Comparison of ENCODE assay signal across 10 cellular contexts in the genomic region with DNA sequence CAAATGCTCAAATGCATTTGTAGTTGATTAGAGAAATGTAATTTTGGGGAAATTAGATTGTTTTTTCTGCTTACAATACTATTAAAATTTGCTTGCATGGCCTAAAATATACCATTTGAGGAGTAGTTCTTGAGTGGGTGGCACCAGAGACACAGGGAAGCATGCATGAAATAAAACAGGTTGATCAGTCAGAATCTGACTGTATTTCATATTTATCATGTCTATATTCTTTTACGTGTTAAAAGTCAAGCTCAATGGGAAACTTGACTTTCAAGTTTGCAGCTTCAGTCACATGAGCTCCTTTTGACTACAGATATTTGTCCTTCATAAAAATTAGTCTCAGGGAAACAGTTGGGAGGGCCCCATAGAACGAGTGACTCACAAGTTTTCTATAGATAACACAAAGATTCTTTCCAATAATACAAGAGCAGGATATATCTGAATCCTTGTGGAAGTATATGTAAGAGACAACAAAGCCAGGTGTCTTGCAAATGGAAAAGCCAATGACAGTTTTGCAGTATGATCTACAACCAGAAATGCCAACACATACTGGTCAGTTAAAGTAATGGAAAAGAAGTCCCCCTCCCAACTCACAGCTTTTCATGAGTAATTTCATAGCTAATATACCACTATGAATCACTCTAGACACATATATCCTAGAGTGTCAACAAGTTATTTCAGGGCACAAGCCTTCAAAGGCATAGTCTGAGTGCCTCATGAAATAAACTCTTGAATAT. TPM values are rescaled to one million over a fixed set of nuclear protein-coding genes. Genes with fewer than 3 reads are reported as not detected.
DNase-seq lines count a peak whose midpoint lies in the region; ATAC-seq and TF ChIP-seq lines count a peak whose summit lies in the region.
"Had no signal": no experiment of that assay in that cellular context is flagged by ENCODE, and none has a peak within 500 bp of the region (broad histone marks: within the 10 kb centered on the region; RNA-seq: fewer than 3 reads in every experiment).

No MANE protein-coding gene starts in this region.

- no peaks in the 10 kb centered on the region for H3K4me1 ChIP-seq in urinary bladder (ENCODE audit: insufficient read depth)

- peak; percentile 8 for DNase-seq in stimulated activated CD4-positive, alpha-beta T cell treated with anti-CD3 and anti-CD28 coated beads, Interleukin-4, amount 100 ng/mL, for 24 hours
- DNase-seq in stimulated activated CD4-positive, alpha-beta T cell treated with anti-CD3 and anti-CD28 coated beads, Interleukin-4, amount 100 ng/mL, for 1 hour = no peak
- DNase-seq in activated B cell treated with CpG ODN at 0.5 μM for 24 hours (no peak), glomerular endothelial cell (ENCODE audit: extremely low read depth, low read depth, low spot score) (peak; percentile 60), COLO668 (lab: John Stamatoyannopoulos, UW; ENCODE audit: unreplicated experiment) (no peak), ecto neural progenitor cell (ENCODE audit: low spot score) (no peak)
- DNase-seq: DMS 273 treated with DMSO at 0.1 percent for 48 hours, NCI-H510A had no signal

- no peak overlapping the region for H3K4me3 ChIP-seq in urinary bladder (ENCODE audit: low read depth, low read length)

- intact Hi-C loops in activated B cell treated with CpG ODN at 0.5 μM for 24 hours (cut with micrococcal nuclease) = loop anchor here (1.0 kb wide), 1 partner anchor 114 kb away; no protein-coding TSS in a partner anchor

- peaks cover 3% of the 10 kb centered on the region for H3K36me3 ChIP-seq in urinary bladder (ENCODE audit: insufficient read depth)

- no peak overlapping the region for H3K4me3 Mint-ChIP-seq in activated B cell treated with CpG ODN at 0.5 μM for 24 hours

- no peaks in the 10 kb centered on the region for H3K9me3 Mint-ChIP-seq in activated B cell treated with CpG ODN at 0.5 μM for 24 hours

- CTCF ChIA-PET in activated B cell treated with CpG ODN at 0.5 μM for 24 hours (lab: Charles Lee) = interaction anchor here (0.6 to 2.8 kb wide), 9 partner anchors 17 to 266 kb away, joined by 3 to 16 read pairs (median 3); no protein-coding TSS in a partner anchor

- WGBS in urinary bladder = 59% methylated on average over 2 of the region's 2 CpGs

- no peaks in the 10 kb centered on the region for H3K27me3 Mint-ChIP-seq in activated B cell treated with CpG ODN at 0.5 μM for 24 hours

- TF ChIP-seq CTCF in activated B cell treated with CpG ODN at 0.5 μM for 24 hours (IDR thresholded peaks at IDR 0.05) = no peak

- peaks cover 18% of the 10 kb centered on the region for H3K4me1 Mint-ChIP-seq in activated B cell treated with CpG ODN at 0.5 μM for 24 hours

- peak overlapping the region; percentile 50 for H3K27ac ChIP-seq in urinary bladder (ENCODE audit: low read depth)

- ATAC-seq in activated B cell treated with CpG ODN at 0.5 μM for 24 hours (ENCODE audit: low read depth) (peak; percentile 66), GM18909 (IDR thresholded peaks at IDR 0.05; ENCODE audit: poor library complexity, unreplicated experiment) (no peak)

- H3K36me3 Mint-ChIP-seq in activated B cell treated with CpG ODN at 0.5 μM for 24 hours (ENCODE audit: low read depth) = peaks cover 76% of the 10 kb centered on the region

- POLR2A ChIA-PET in activated B cell treated with CpG ODN at 0.5 μM for 24 hours (lab: Charles Lee) = interaction anchor here (0.8 to 1.5 kb wide), 5 partner anchors 16 to 114 kb away, joined by 3 to 9 read pairs (median 4); no protein-coding TSS in a partner anchor

- peak overlapping the region; percentile 70 for H3K27ac Mint-ChIP-seq in activated B cell treated with CpG ODN at 0.5 μM for 24 hours

RNA-seq across cellular contexts. Expression of a gene that starts 42.2 kb away (rescaled TPM):
- total RNA-seq in activated B cell treated with CpG ODN at 0.5 μM for 24 hours (4.1 and 5.1 TPM in 2 replicates), glomerular endothelial cell (2.7 and 13.0 TPM in 2 replicates), urinary bladder (5.2 TPM)
- 35.0 TPM for polyA plus RNA-seq in urinary bladder

Comparison
In these comparisons a context has a peak if more than half of its experiments do, and no peak if none do; other contexts are left out.
1. DNase-seq: peak in stimulated activated CD4-positive, alpha-beta T cell treated with anti-CD3 and anti-CD28 coated beads, Interleukin-4, amount 100 ng/mL, for 24 hours (single experiment) and glomerular endothelial cell (single experiment); none in stimulated activated CD4-positive, alpha-beta T cell treated with anti-CD3 and anti-CD28 coated beads, Interleukin-4, amount 100 ng/mL, for 1 hour (single experiment), activated B cell treated with CpG ODN at 0.5 μM for 24 hours (single experiment), COLO668 (single experiment) and ecto neural progenitor cell (single experiment).